ENCODE assay signal across 17 cellular contexts in the genomic region with DNA sequence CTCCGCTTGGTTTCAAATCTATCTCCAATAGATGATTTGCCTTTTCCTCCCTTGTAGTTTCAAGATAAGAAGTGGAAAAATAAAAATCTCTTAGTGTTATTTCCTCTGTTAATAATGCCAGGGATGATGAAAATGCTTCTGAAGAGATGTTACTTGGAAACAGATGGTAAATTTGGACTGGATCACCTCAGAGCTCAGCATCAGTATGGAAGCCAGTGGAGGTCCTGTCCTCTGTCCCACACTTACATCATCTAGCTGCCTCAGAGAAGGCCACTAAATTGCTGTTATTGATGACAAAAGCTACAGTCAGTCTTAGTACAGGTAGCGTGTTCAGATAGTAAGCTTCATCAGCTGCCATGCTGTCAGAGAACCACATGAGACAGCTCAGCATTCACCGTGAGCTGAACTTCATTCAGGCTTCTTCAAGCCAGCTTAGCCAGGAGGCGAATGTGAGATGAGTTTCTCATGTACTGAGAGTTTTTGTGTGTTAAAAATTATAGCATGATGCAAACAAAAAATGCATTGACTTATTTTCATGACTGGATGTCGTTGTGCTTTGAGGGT.
DNase-seq lines count a peak whose midpoint lies in the region; ATAC-seq, FAIRE-seq and TF ChIP-seq lines count a peak whose summit lies in the region.
"Had no signal": no experiment of that assay in that cellular context is flagged by ENCODE, and none has a peak within 500 bp of the region (broad histone marks: within the 10 kb centered on the region; RNA-seq: fewer than 3 reads in every experiment).

No MANE protein-coding gene starts in this region.

- peak; percentile 58 for FAIRE-seq in GM12892 (lab: Jason Lieb, UNC)
- FAIRE-seq: A204.1 had no signal

- H3K36me3 ChIP-seq in H7 (replicated peaks; ENCODE audit: control insufficient read depth, insufficient read depth, low read length) = peaks cover 1% of the 10 kb centered on the region; the same call in 1 of the 2 replicates
- H3K36me3 ChIP-seq: neural progenitor cell had no signal

- H3K4me3 Mint-ChIP-seq in activated T-cell treated with anti-CD3 and anti-CD28 coated beads, Interleukin-2, amount 50 U/mL, for 24 hours = no peak overlapping the region
- H3K4me3 Mint-ChIP-seq in activated naive CD8-positive, alpha-beta T cell treated with anti-CD3 and anti-CD28 coated beads for 36 hours = no peak overlapping the region
- peak overlapping the region in 5 of 10 donors; percentile 0 to 23 (median 5) for H3K4me3 Mint-ChIP-seq in naive thymus-derived CD8-positive, alpha-beta T cell
- H3K4me3 Mint-ChIP-seq: activated CD4-positive, alpha-beta T cell treated with anti-CD3 and anti-CD28 coated beads, Interleukin-2, amount 10 ng/mL, durations not matched to agents 7 days and 5 days; activated T-cell treated with anti-CD3 and anti-CD28 coated beads, Interleukin-2, amount 50 U/mL, for 4 hours; GM23338; neural progenitor cell had no signal

- H3K9me3 Mint-ChIP-seq in activated T-cell treated with anti-CD3 and anti-CD28 coated beads, Interleukin-2, amount 50 U/mL, for 24 hours = no peaks in the 10 kb centered on the region
- no peaks in the 10 kb centered on the region for H3K9me3 Mint-ChIP-seq in activated naive CD8-positive, alpha-beta T cell treated with anti-CD3 and anti-CD28 coated beads for 36 hours
- H3K9me3 Mint-ChIP-seq in naive thymus-derived CD8-positive, alpha-beta T cell = no peaks in the 10 kb centered on the region
- H3K9me3 Mint-ChIP-seq: activated CD4-positive, alpha-beta T cell treated with anti-CD3 and anti-CD28 coated beads, Interleukin-2, amount 10 ng/mL, durations not matched to agents 7 days and 5 days; activated T-cell treated with anti-CD3 and anti-CD28 coated beads, Interleukin-2, amount 50 U/mL, for 4 hours; GM23338; neural progenitor cell had no signal

- H3K4me3 ChIP-seq in H7 (ENCODE audit: insufficient read depth, low read depth, low read length) = no peak overlapping the region
- H3K4me3 ChIP-seq: GM23338, neural progenitor cell, SK-N-MC, tibial artery had no signal

- peaks cover 96% of the 10 kb centered on the region for H3K4me1 Mint-ChIP-seq in activated T-cell treated with anti-CD3 and anti-CD28 coated beads, Interleukin-2, amount 50 U/mL, for 24 hours (ENCODE audit: low read depth)
- peaks cover 86% of the 10 kb centered on the region for H3K4me1 Mint-ChIP-seq in activated naive CD8-positive, alpha-beta T cell treated with anti-CD3 and anti-CD28 coated beads for 36 hours
- peaks cover 41 to 93% (median 81%) of the 10 kb centered on the region in 4 donors for H3K4me1 Mint-ChIP-seq in naive thymus-derived CD8-positive, alpha-beta T cell

- ATAC-seq in naive thymus-derived CD8-positive, alpha-beta T cell = peak; percentile 23 to 50
- ATAC-seq in GM18867 (IDR thresholded peaks at IDR 0.05; ENCODE audit: unreplicated experiment) = no peak
- ATAC-seq: GM23338 had no signal

- POLR2A ChIA-PET in naive thymus-derived CD8-positive, alpha-beta T cell (lab: Charles Lee) = no interaction called here

- H3K36me3 Mint-ChIP-seq in activated T-cell treated with anti-CD3 and anti-CD28 coated beads, Interleukin-2, amount 50 U/mL, for 24 hours (ENCODE audit: low read depth) = peaks cover 97% of the 10 kb centered on the region
- peaks cover 72% of the 10 kb centered on the region for H3K36me3 Mint-ChIP-seq in activated naive CD8-positive, alpha-beta T cell treated with anti-CD3 and anti-CD28 coated beads for 36 hours
- H3K36me3 Mint-ChIP-seq in naive thymus-derived CD8-positive, alpha-beta T cell = peaks cover 0 to 96% (median 27%) of the 10 kb centered on the region in 3 donors
- H3K36me3 Mint-ChIP-seq: neural progenitor cell had no signal

- peak overlapping the region; percentile 87 for H3K27ac Mint-ChIP-seq in activated T-cell treated with anti-CD3 and anti-CD28 coated beads, Interleukin-2, amount 50 U/mL, for 24 hours
- H3K27ac Mint-ChIP-seq in activated naive CD8-positive, alpha-beta T cell treated with anti-CD3 and anti-CD28 coated beads for 36 hours = peak overlapping the region; percentile 52
- H3K27ac Mint-ChIP-seq in naive thymus-derived CD8-positive, alpha-beta T cell = peak overlapping the region; percentile 7 to 84 (median 59)
- H3K27ac Mint-ChIP-seq: GM23338, neural progenitor cell had no signal

- H3K27me3 Mint-ChIP-seq in activated T-cell treated with anti-CD3 and anti-CD28 coated beads, Interleukin-2, amount 50 U/mL, for 24 hours = no peaks in the 10 kb centered on the region
- no peaks in the 10 kb centered on the region for H3K27me3 Mint-ChIP-seq in activated naive CD8-positive, alpha-beta T cell treated with anti-CD3 and anti-CD28 coated beads for 36 hours
- no peaks in the 10 kb centered on the region for H3K27me3 Mint-ChIP-seq in naive thymus-derived CD8-positive, alpha-beta T cell
- H3K27me3 Mint-ChIP-seq: activated CD4-positive, alpha-beta T cell treated with anti-CD3 and anti-CD28 coated beads, Interleukin-2, amount 10 ng/mL, durations not matched to agents 7 days and 5 days had no signal

- no peak for DNase-seq in activated T-cell treated with anti-CD3 and anti-CD28 coated beads, Interleukin-2, amount 50 U/mL, for 24 hours
- no peak for DNase-seq in activated T-cell treated with anti-CD3 and anti-CD28 coated beads, Interleukin-2, amount 50 U/mL, for 48 hours
- no peak for DNase-seq in GM12892 (ENCODE audit: insufficient read length)
- no peak for DNase-seq in activated naive CD8-positive, alpha-beta T cell treated with anti-CD3 and anti-CD28 coated beads for 36 hours
- DNase-seq in naive thymus-derived CD8-positive, alpha-beta T cell = no peak
- no peak for DNase-seq in H7
- no peak for DNase-seq in SKM-1 treated with dmso at 0.1 percent for 144 hours (lab: John Stamatoyannopoulos, UW; ENCODE audit: unreplicated experiment)
- DNase-seq: activated CD4-positive, alpha-beta T cell treated with anti-CD3 and anti-CD28 coated beads, Interleukin-2, amount 10 ng/mL, durations not matched to agents 7 days and 5 days; activated T-cell treated with anti-CD3 and anti-CD28 coated beads, Interleukin-2, amount 50 U/mL, for 4 hours; NCI-H1105; NCI-H2107; tibial artery had no signal

- TF ChIP-seq POLR2A in GM12892 (IDR thresholded peaks at IDR 0.05; ENCODE audit: low read depth, low read length) = no peak

- H3K27me3 ChIP-seq in H7 (ENCODE audit: control insufficient read depth, insufficient read depth, low read length) = no peaks in the 10 kb centered on the region
- H3K27me3 ChIP-seq: neural progenitor cell, tibial artery had no signal
